Comparison of ENCODE assay signal across 27 cellular contexts in genomic region chr16:79401782-79402181, GRCh38.
"Had no signal": no experiment of that assay in that cellular context is flagged by ENCODE, and none has a peak within 500 bp of the region (broad histone marks: within the 10 kb centered on the region; RNA-seq: fewer than 3 reads in every experiment).

No MANE protein-coding gene starts in this region.

- H3K36me3 ChIP-seq: gastrocnemius medialis, ovary, right lobe of liver, tibial artery, upper lobe of left lung had no signal

- DNase-seq: cortex of kidney; effector CD4-positive, alpha-beta T cell; foreskin fibroblast; gastrocnemius medialis; head of caudate nucleus; mesenchymal stem cell; naive thymus-derived CD8-positive, alpha-beta T cell; nephron progenitor cell; occipital lobe; stimulated activated CD4-positive, alpha-beta T cell treated with anti-CD3 and anti-CD28 coated beads, Interleukin-12 subunit alpha, Interleukin-12 subunit beta, amount 100 ng/mL, for 4 hours; stimulated activated CD4-positive, alpha-beta T cell treated with anti-CD3 and anti-CD28 coated beads, Interleukin-1b, Interleukin-23, amount 100 ng/mL, for 48 hours; stimulated activated CD4-positive, alpha-beta T cell treated with anti-CD3 and anti-CD28 coated beads, Interleukin-4, amount 100 ng/mL, for 1 hour; stimulated activated CD8-positive, alpha-beta memory T cell treated with anti-CD3 and anti-CD28 coated beads, Interleukin-4, amount 100 ng/mL, for 48 hours; stimulated activated naive CD4-positive, alpha-beta T cell treated with Interleukin-2 at 50 U/mL for 16 hours; testis; tibial artery had no signal

- H3K4me2 ChIP-seq: smooth muscle cell had no signal

- H3K9me3 Mint-ChIP-seq: central memory CD8-positive, alpha-beta T cell; naive thymus-derived CD8-positive, alpha-beta T cell had no signal

- H3K27me3 Mint-ChIP-seq: central memory CD8-positive, alpha-beta T cell had no signal

- H3K36me3 Mint-ChIP-seq: mesothelial cell of epicardium; naive thymus-derived CD8-positive, alpha-beta T cell had no signal

- H3K27ac Mint-ChIP-seq: mesothelial cell of epicardium; naive thymus-derived CD8-positive, alpha-beta T cell; nephron progenitor cell had no signal

- FAIRE-seq: kidney, urothelium cell line had no signal

- H3K9me3 ChIP-seq: gastrocnemius medialis, mucosa of descending colon, ovary, right lobe of liver, testis, upper lobe of left lung had no signal

- H3K4me3 ChIP-seq: gastrocnemius medialis, lung, mucosa of descending colon, ovary, right lobe of liver, smooth muscle cell, testis, tibial artery, upper lobe of left lung had no signal

- H3K27ac ChIP-seq: epithelial cell of prostate, gastrocnemius medialis, ovary, right lobe of liver, testis, tibial artery, upper lobe of left lung had no signal

- H3K27me3 ChIP-seq: gastrocnemius medialis, ovary, right lobe of liver, testis, upper lobe of left lung had no signal

- ATAC-seq: gastrocnemius medialis; naive thymus-derived CD8-positive, alpha-beta T cell had no signal

- H3K4me3 Mint-ChIP-seq: central memory CD8-positive, alpha-beta T cell; mesothelial cell of epicardium; naive thymus-derived CD8-positive, alpha-beta T cell; nephron progenitor cell had no signal

- H3K4me1 ChIP-seq: gastrocnemius medialis, right lobe of liver, testis, tibial artery, upper lobe of left lung had no signal

- H3K4me1 Mint-ChIP-seq: central memory CD8-positive, alpha-beta T cell; mesothelial cell of epicardium; naive thymus-derived CD8-positive, alpha-beta T cell; nephron progenitor cell had no signal
